In genomic region chr10:69438531-69439349, GRCh38 we compare ENCODE assay signal across 9 cellular contexts. TPM values are rescaled to one million over a fixed set of nuclear protein-coding genes. Genes with fewer than 3 reads are reported as not detected.
DNase-seq lines count a peak whose midpoint lies in the region; ATAC-seq and TF ChIP-seq lines count a peak whose summit lies in the region.
"Had no signal": no experiment of that assay in that cellular context is flagged by ENCODE, and none has a peak within 500 bp of the region (broad histone marks: within the 10 kb centered on the region; RNA-seq: fewer than 3 reads in every experiment).

No MANE protein-coding gene starts in this region.

- no peak overlapping the region for H3K9ac ChIP-seq in subcutaneous abdominal adipose tissue (ENCODE audit: low read length in 5 of 5)
- H3K9ac ChIP-seq: KMS-11 had no signal

- intact Hi-C loops in left ventricle myocardium superior (cut with micrococcal nuclease): no loop called here

- no peaks in the 10 kb centered on the region for H3K36me3 ChIP-seq in subcutaneous abdominal adipose tissue (ENCODE audit: control insufficient read depth in 5 of 5, insufficient read depth in 5 of 5, low read length in 5 of 5)
- no peaks in the 10 kb centered on the region for H3K36me3 ChIP-seq in HAP-1 (replicated peaks)

- H3K9me3 ChIP-seq in subcutaneous abdominal adipose tissue (ENCODE audit: control insufficient read depth in 5 of 5, low read length in 5 of 5) (no peaks in the 10 kb centered on the region), HAP-1 (no peaks in the 10 kb centered on the region)

- H3K4me1 ChIP-seq in subcutaneous abdominal adipose tissue (ENCODE audit: control insufficient read depth in 5 of 5, insufficient read depth in 5 of 5, low read length in 5 of 5) (peaks cover 6 to 35% (median 20%) of the 10 kb centered on the region in 5 donors), HAP-1 (peaks cover 12% of the 10 kb centered on the region)

- H3K27ac ChIP-seq in HL-60 (replicated peaks) (no peak overlapping the region; the same call in 1 of the 2 replicates), subcutaneous abdominal adipose tissue (ENCODE audit: low read depth, low read length) (peak overlapping the region; percentile 10)
- H3K27ac ChIP-seq: KMS-11 had no signal

- H3K4me3 ChIP-seq in HL-60 (replicated peaks; ENCODE audit: insufficient read depth, low read length): no peak overlapping the region
- peak overlapping the region in 2 of 5 donors; percentile 6 to 27 for H3K4me3 ChIP-seq in subcutaneous abdominal adipose tissue (ENCODE audit: low read depth in 1 of 5, low read length in 5 of 5)
- no peak overlapping the region for H3K4me3 ChIP-seq in HAP-1

- H3K27me3 ChIP-seq in HL-60 (ENCODE audit: insufficient read depth, poor library complexity, severe bottlenecking) (no peaks in the 10 kb centered on the region), subcutaneous abdominal adipose tissue (ENCODE audit: control insufficient read depth in 5 of 5, insufficient read depth in 4 of 5, low read length in 5 of 5) (no peaks in the 10 kb centered on the region), HAP-1 (ENCODE audit: low read depth) (no peaks in the 10 kb centered on the region)

- in situ Hi-C loops in HAP-1 (cut with MboI; ENCODE audit: low sequenced_read_pairs): loop anchor here (10.0 kb wide), 1 partner anchor 196 kb away; the partner anchor contains the start of gene FAM241B

- peak; percentile 17 to 45 for DNase-seq in HL-60 (ENCODE audit: low read depth in 1 of 2, low spot score in 1 of 2)
- no peak for DNase-seq in left ventricle myocardium superior
- DNase-seq in stimulated activated CD8-positive, alpha-beta memory T cell treated with anti-CD3 and anti-CD28 coated beads, Interleukin-4, amount 100 ng/mL, for 48 hours: no peak
- DNase-seq in HAP-1 (ENCODE audit: low spot score in 2 of 2): no peak
- DNase-seq: activated CD8-positive, alpha-beta memory T cell treated with anti-CD3 and anti-CD28 coated beads, Interleukin-2, amount 50 U/mL, for 4 hours had no signal

- ATAC-seq in SK-N-SH treated with all-trans-retinoic acid at 6 μM for 48 hours: peak; percentile 67
- peak; percentile 73 for ATAC-seq in left ventricle myocardium superior
- ATAC-seq in GM21619 (IDR thresholded peaks at IDR 0.05; ENCODE audit: unreplicated experiment): no peak

- no peak for TF ChIP-seq CTCF in HL-60 (IDR thresholded peaks at IDR 0.05; ENCODE audit: insufficient read depth, low read length)

TF ChIP-seq in SK-N-SH treated with all-trans-retinoic acid at 6 μM for 48 hours, 23 proteins besides CTCF, POLR2A, EP300 and RAD21:
- no peak for TF ChIP-seq ISL1 (CRISPR knock-in tag; IDR thresholded peaks at IDR 0.05)
- TF ChIP-seq PPARA (CRISPR knock-in tag; IDR thresholded peaks at IDR 0.05; ENCODE audit: borderline replicate concordance): no peak
- TF ChIP-seq ZFP30 (CRISPR knock-in tag; IDR thresholded peaks at IDR 0.05): no peak
- TF ChIP-seq, protein P1, sequence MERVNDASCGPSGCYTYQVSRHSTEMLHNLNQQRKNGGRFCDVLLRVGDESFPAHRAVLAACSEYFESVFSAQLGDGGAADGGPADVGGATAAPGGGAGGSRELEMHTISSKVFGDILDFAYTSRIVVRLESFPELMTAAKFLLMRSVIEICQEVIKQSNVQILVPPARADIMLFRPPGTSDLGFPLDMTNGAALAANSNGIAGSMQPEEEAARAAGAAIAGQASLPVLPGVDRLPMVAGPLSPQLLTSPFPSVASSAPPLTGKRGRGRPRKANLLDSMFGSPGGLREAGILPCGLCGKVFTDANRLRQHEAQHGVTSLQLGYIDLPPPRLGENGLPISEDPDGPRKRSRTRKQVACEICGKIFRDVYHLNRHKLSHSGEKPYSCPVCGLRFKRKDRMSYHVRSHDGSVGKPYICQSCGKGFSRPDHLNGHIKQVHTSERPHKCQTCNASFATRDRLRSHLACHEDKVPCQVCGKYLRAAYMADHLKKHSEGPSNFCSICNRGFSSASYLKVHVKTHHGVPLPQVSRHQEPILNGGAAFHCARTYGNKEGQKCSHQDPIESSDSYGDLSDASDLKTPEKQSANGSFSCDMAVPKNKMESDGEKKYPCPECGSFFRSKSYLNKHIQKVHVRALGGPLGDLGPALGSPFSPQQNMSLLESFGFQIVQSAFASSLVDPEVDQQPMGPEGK (CRISPR knock-in tag; IDR thresholded peaks at IDR 0.05; ENCODE audit: borderline replicate concordance): no peak
- TF ChIP-seq TCF4 (CRISPR knock-in tag; IDR thresholded peaks at IDR 0.05; ENCODE audit: borderline replicate concordance): no peak
- no peak for TF ChIP-seq RARB (CRISPR knock-in tag; IDR thresholded peaks at IDR 0.05)
- TF ChIP-seq, protein P2, sequence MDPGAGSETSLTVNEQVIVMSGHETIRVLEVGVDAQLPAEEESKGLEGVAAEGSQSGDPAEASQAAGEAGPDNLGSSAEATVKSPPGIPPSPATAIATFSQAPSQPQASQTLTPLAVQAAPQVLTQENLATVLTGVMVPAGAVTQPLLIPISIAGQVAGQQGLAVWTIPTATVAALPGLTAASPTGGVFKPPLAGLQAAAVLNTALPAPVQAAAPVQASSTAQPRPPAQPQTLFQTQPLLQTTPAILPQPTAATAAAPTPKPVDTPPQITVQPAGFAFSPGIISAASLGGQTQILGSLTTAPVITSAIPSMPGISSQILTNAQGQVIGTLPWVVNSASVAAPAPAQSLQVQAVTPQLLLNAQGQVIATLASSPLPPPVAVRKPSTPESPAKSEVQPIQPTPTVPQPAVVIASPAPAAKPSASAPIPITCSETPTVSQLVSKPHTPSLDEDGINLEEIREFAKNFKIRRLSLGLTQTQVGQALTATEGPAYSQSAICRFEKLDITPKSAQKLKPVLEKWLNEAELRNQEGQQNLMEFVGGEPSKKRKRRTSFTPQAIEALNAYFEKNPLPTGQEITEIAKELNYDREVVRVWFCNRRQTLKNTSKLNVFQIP (CRISPR knock-in tag; IDR thresholded peaks at IDR 0.05; ENCODE audit: borderline replicate concordance, low read depth): no peak
- no peak for TF ChIP-seq ESRRG (CRISPR knock-in tag; IDR thresholded peaks at IDR 0.05)
- TF ChIP-seq ARNTL (CRISPR knock-in tag; IDR thresholded peaks at IDR 0.05; ENCODE audit: borderline replicate concordance, low read depth): no peak
- no peak for TF ChIP-seq ZFP3 (CRISPR knock-in tag; IDR thresholded peaks at IDR 0.05)
- TF ChIP-seq ZNF70 (CRISPR knock-in tag; IDR thresholded peaks at IDR 0.05): no peak
- no peak for TF ChIP-seq TOX (CRISPR knock-in tag; IDR thresholded peaks at IDR 0.05; ENCODE audit: borderline replicate concordance)
- no peak for TF ChIP-seq ZC3H10 (CRISPR knock-in tag; IDR thresholded peaks at IDR 0.05)
- TF ChIP-seq, protein P3, sequence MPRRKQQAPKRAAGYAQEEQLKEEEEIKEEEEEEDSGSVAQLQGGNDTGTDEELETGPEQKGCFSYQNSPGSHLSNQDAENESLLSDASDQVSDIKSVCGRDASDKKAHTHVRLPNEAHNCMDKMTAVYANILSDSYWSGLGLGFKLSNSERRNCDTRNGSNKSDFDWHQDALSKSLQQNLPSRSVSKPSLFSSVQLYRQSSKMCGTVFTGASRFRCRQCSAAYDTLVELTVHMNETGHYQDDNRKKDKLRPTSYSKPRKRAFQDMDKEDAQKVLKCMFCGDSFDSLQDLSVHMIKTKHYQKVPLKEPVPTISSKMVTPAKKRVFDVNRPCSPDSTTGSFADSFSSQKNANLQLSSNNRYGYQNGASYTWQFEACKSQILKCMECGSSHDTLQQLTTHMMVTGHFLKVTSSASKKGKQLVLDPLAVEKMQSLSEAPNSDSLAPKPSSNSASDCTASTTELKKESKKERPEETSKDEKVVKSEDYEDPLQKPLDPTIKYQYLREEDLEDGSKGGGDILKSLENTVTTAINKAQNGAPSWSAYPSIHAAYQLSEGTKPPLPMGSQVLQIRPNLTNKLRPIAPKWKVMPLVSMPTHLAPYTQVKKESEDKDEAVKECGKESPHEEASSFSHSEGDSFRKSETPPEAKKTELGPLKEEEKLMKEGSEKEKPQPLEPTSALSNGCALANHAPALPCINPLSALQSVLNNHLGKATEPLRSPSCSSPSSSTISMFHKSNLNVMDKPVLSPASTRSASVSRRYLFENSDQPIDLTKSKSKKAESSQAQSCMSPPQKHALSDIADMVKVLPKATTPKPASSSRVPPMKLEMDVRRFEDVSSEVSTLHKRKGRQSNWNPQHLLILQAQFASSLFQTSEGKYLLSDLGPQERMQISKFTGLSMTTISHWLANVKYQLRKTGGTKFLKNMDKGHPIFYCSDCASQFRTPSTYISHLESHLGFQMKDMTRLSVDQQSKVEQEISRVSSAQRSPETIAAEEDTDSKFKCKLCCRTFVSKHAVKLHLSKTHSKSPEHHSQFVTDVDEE (CRISPR knock-in tag; IDR thresholded peaks at IDR 0.05): no peak
- no peak for TF ChIP-seq GLIS3 (CRISPR knock-in tag; IDR thresholded peaks at IDR 0.05)
- TF ChIP-seq ZNF565 (CRISPR knock-in tag; conservative IDR thresholded peaks at IDR 0.05; ENCODE audit: low read depth): no peak
- TF ChIP-seq CREB5 (CRISPR knock-in tag; IDR thresholded peaks at IDR 0.05; ENCODE audit: low read depth): no peak
- no peak for TF ChIP-seq BACH2 (CRISPR knock-in tag; IDR thresholded peaks at IDR 0.05; ENCODE audit: borderline replicate concordance)

RNA-seq across cellular contexts. Expression of gene TSPAN15, which starts 12.5 kb away (rescaled TPM):
- 8.3 TPM for total RNA-seq in left ventricle myocardium superior

RNA-seq across cellular contexts. Expression of gene TACR2, which starts 22.0 kb away (rescaled TPM):
- total RNA-seq in left ventricle myocardium superior: not detected

Comparison
In these comparisons a context has a peak if more than half of its experiments do, and no peak if none do; other contexts are left out.
1. DNase-seq: peak in HL-60 (2 of 2); none in left ventricle myocardium superior (single experiment), stimulated activated CD8-positive, alpha-beta memory T cell treated with anti-CD3 and anti-CD28 coated beads, Interleukin-4, amount 100 ng/mL, for 48 hours (single experiment) and HAP-1 (0 of 2).